Comparison of ENCODE assay signal across 23 cellular contexts in the genomic region with DNA sequence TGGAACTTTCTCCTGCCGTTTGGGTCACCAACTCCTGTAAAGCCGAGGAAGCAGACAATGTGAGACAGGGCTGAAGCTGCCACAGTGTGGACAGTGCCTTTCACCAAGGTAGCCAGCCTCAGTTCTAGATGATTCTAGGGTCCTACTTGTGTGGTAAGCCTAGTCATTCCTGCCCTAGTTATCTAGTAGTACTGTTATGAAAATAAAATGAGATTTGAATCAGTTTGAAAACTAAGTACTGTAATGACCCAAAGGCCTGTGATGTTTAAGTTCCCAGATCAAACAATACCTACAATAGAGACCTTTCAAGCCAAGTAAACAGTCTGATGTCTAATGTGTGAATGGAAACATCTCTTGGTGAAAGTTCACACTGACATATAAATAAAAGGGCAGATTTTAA.
"Had no signal": no experiment of that assay in that cellular context is flagged by ENCODE, and none has a peak within 500 bp of the region (broad histone marks: within the 10 kb centered on the region; RNA-seq: fewer than 3 reads in every experiment).

No MANE protein-coding gene starts in this region.

- DNase-seq: cortex of kidney; dorsolateral prefrontal cortex; effector CD8-positive, alpha-beta T cell; heart left ventricle; hippocampal formation; kidney glomerular epithelial cell; mammary epithelial cell; mucosa of descending colon; natural killer cell; posterior cingulate gyrus; spleen; stimulated activated CD4-positive, alpha-beta T cell treated with anti-CD3 and anti-CD28 coated beads, Interleukin-15, amount 100 ng/mL, for 24 hours; stimulated activated CD4-positive, alpha-beta T cell treated with anti-CD3 and anti-CD28 coated beads, Interleukin-1b, Interleukin-23, amount 100 ng/mL, for 48 hours; stimulated activated CD4-positive, alpha-beta T cell treated with anti-CD3 and anti-CD28 coated beads, Interleukin-4, amount 100 ng/mL, for 24 hours; stimulated activated naive CD4-positive, alpha-beta T cell treated with Interleukin-2 at 50 U/mL for 16 hours; testis; upper lobe of right lung had no signal

- H3K27me3 ChIP-seq: dorsolateral prefrontal cortex, heart left ventricle, spleen, testis, tibial nerve, upper lobe of right lung, vagina had no signal

- H3K9me3 ChIP-seq: heart left ventricle, mucosa of descending colon, spleen, testis, tibial nerve, upper lobe of right lung, vagina had no signal

- H3K4me3 Mint-ChIP-seq: natural killer cell, neural crest cell had no signal

- H3K9me3 Mint-ChIP-seq: natural killer cell, neural crest cell had no signal

- H3K27ac ChIP-seq: dorsolateral prefrontal cortex, spleen, tibial nerve, vagina had no signal

- H3K4me3 ChIP-seq: dorsolateral prefrontal cortex, heart left ventricle, mucosa of descending colon, spleen, testis, tibial nerve, upper lobe of right lung, vagina had no signal

- FAIRE-seq: frontal cortex, islet of Langerhans had no signal

- H3K27ac Mint-ChIP-seq: natural killer cell had no signal

- ATAC-seq: heart left ventricle, mucosa of descending colon, sciatic nerve, upper lobe of right lung had no signal

- H3K4me1 Mint-ChIP-seq: natural killer cell had no signal
